ENCODE assay signal across 16 cellular contexts in the genomic region with DNA sequence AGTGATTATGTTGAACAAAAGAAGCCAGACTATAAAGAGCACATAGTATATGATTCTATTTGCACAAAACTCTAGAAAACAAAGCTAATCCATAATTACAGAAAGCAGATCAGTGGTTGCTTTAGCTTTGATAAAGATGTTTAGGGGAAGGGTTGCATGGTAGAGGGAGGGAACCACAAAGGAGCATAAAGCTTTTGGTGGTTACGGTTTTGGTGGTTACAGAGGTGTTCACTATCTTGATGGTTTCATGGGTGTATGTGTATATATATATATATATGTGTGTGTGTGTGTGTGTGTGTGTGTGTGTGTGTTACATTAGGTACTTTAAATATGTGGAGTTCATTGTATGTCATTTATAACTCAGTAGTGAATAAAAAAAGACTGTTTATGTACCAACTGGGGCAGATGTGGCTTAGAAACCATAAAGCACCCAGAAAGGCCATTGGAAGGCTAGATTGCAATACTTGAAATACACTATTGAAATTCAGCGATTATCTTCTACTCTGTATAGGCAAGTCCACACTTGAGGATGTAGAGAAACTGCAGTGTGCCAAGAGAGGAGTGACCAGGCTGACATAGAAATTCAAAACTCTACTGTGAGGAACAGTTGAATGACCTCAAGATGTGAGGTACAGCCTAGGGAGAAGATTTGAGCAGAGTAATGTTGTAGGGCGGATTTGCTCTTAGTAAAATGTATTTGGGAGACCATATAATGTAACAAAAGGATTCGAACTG.
DNase-seq lines count a peak whose midpoint lies in the region; ATAC-seq and TF ChIP-seq lines count a peak whose summit lies in the region.
"Had no signal": no experiment of that assay in that cellular context is flagged by ENCODE, and none has a peak within 500 bp of the region (broad histone marks: within the 10 kb centered on the region; RNA-seq: fewer than 3 reads in every experiment).

No MANE protein-coding gene starts in this region.

- ATAC-seq in natural killer cell (peak in 2 of 3 donors; percentile 36 to 58), HG03432 (IDR thresholded peaks at IDR 0.05; ENCODE audit: unreplicated experiment) (no peak)
- ATAC-seq in natural killer cell treated with Interleukin-12 subunit alpha and Interleukin-12 subunit beta and Interleukin-15 and Interleukin-18, amount 100 ng/mL, for 72 hours, result no peak
- ATAC-seq in effector memory CD8-positive, alpha-beta T cell (replicated peaks), result peak; percentile 78
- ATAC-seq in stimulated activated effector memory CD8-positive, alpha-beta T cell treated with anti-CD3 and anti-CD28 coated beads, Interleukin-12 subunit alpha, Interleukin-12 subunit beta, amount 100 ng/mL, for 72 hours, result no peak
- ATAC-seq: right cardiac atrium had no signal

- peak overlapping the region; percentile 25 to 52 for H3K27ac Mint-ChIP-seq in natural killer cell
- no peak overlapping the region for H3K27ac Mint-ChIP-seq in natural killer cell treated with Interleukin-12 subunit alpha and Interleukin-12 subunit beta and Interleukin-15 and Interleukin-18, amount 100 ng/mL, for 72 hours
- peak overlapping the region; percentile 74 for H3K27ac Mint-ChIP-seq in T-helper 2 cell treated with Interferon-gamma antibody and Interleukin-4, amounts not matched to agents 5 μg/mL and 100 μg/mL, for 36 hours
- H3K27ac Mint-ChIP-seq in effector memory CD8-positive, alpha-beta T cell, result peak overlapping the region; percentile 55 to 73
- peak overlapping the region; percentile 58 for H3K27ac Mint-ChIP-seq in stimulated activated effector memory CD8-positive, alpha-beta T cell treated with anti-CD3 and anti-CD28 coated beads, Interleukin-12 subunit alpha, Interleukin-12 subunit beta, amount 100 ng/mL, for 72 hours
- H3K27ac Mint-ChIP-seq: neural progenitor cell had no signal

- H3K9me3 Mint-ChIP-seq in natural killer cell, result no peaks in the 10 kb centered on the region
- H3K9me3 Mint-ChIP-seq in natural killer cell treated with Interleukin-12 subunit alpha and Interleukin-12 subunit beta and Interleukin-15 and Interleukin-18, amount 100 ng/mL, for 72 hours, result no peaks in the 10 kb centered on the region
- H3K9me3 Mint-ChIP-seq in T-helper 2 cell treated with Interferon-gamma antibody and Interleukin-4, amounts not matched to agents 5 μg/mL and 100 μg/mL, for 36 hours, result no peaks in the 10 kb centered on the region
- H3K9me3 Mint-ChIP-seq in effector memory CD8-positive, alpha-beta T cell, result no peaks in the 10 kb centered on the region
- no peaks in the 10 kb centered on the region for H3K9me3 Mint-ChIP-seq in stimulated activated effector memory CD8-positive, alpha-beta T cell treated with anti-CD3 and anti-CD28 coated beads, Interleukin-12 subunit alpha, Interleukin-12 subunit beta, amount 100 ng/mL, for 72 hours
- H3K9me3 Mint-ChIP-seq: neural progenitor cell had no signal

- intact Hi-C loops in natural killer cell (cut with micrococcal nuclease), result no loop called here

- peaks cover 5% of the 10 kb centered on the region for H3K36me3 Mint-ChIP-seq in natural killer cell
- H3K36me3 Mint-ChIP-seq in natural killer cell treated with Interleukin-12 subunit alpha and Interleukin-12 subunit beta and Interleukin-15 and Interleukin-18, amount 100 ng/mL, for 72 hours, result peaks cover 14% of the 10 kb centered on the region
- H3K36me3 Mint-ChIP-seq in T-helper 2 cell treated with Interferon-gamma antibody and Interleukin-4, amounts not matched to agents 5 μg/mL and 100 μg/mL, for 36 hours (ENCODE audit: low read depth), result peaks cover 66% of the 10 kb centered on the region
- peaks cover 11% of the 10 kb centered on the region for H3K36me3 Mint-ChIP-seq in effector memory CD8-positive, alpha-beta T cell (ENCODE audit: insufficient read depth)
- H3K36me3 Mint-ChIP-seq in stimulated activated effector memory CD8-positive, alpha-beta T cell treated with anti-CD3 and anti-CD28 coated beads, Interleukin-12 subunit alpha, Interleukin-12 subunit beta, amount 100 ng/mL, for 72 hours, result peaks cover 86% of the 10 kb centered on the region

- H3K4me1 Mint-ChIP-seq in natural killer cell, result peaks cover 58 to 62% of the 10 kb centered on the region in 2 donors
- peaks cover 46 to 64% of the 10 kb centered on the region in 2 donors for H3K4me1 Mint-ChIP-seq in natural killer cell treated with Interleukin-12 subunit alpha and Interleukin-12 subunit beta and Interleukin-15 and Interleukin-18, amount 100 ng/mL, for 72 hours (ENCODE audit: low read depth in 2 of 2)
- H3K4me1 Mint-ChIP-seq in T-helper 2 cell treated with Interferon-gamma antibody and Interleukin-4, amounts not matched to agents 5 μg/mL and 100 μg/mL, for 36 hours (ENCODE audit: low read depth), result peaks cover 79% of the 10 kb centered on the region
- peaks cover 36 to 65% of the 10 kb centered on the region in 2 donors for H3K4me1 Mint-ChIP-seq in effector memory CD8-positive, alpha-beta T cell (ENCODE audit: low read depth in 2 of 2)
- peaks cover 66% of the 10 kb centered on the region for H3K4me1 Mint-ChIP-seq in stimulated activated effector memory CD8-positive, alpha-beta T cell treated with anti-CD3 and anti-CD28 coated beads, Interleukin-12 subunit alpha, Interleukin-12 subunit beta, amount 100 ng/mL, for 72 hours
- H3K4me1 Mint-ChIP-seq: neural progenitor cell had no signal

- no peaks in the 10 kb centered on the region for H3K27me3 Mint-ChIP-seq in natural killer cell (ENCODE audit: low read depth in 2 of 2)
- H3K27me3 Mint-ChIP-seq in natural killer cell treated with Interleukin-12 subunit alpha and Interleukin-12 subunit beta and Interleukin-15 and Interleukin-18, amount 100 ng/mL, for 72 hours, result no peaks in the 10 kb centered on the region
- H3K27me3 Mint-ChIP-seq in T-helper 2 cell treated with Interferon-gamma antibody and Interleukin-4, amounts not matched to agents 5 μg/mL and 100 μg/mL, for 36 hours (ENCODE audit: low read depth), result no peaks in the 10 kb centered on the region
- no peaks in the 10 kb centered on the region for H3K27me3 Mint-ChIP-seq in effector memory CD8-positive, alpha-beta T cell

- no peak for TF ChIP-seq CTCF in natural killer cell (IDR thresholded peaks at IDR 0.05)

- H3K4me3 Mint-ChIP-seq in natural killer cell, result peak overlapping the region; percentile 10
- no peak overlapping the region for H3K4me3 Mint-ChIP-seq in natural killer cell treated with Interleukin-12 subunit alpha and Interleukin-12 subunit beta and Interleukin-15 and Interleukin-18, amount 100 ng/mL, for 72 hours
- peak overlapping the region; percentile 51 for H3K4me3 Mint-ChIP-seq in T-helper 2 cell treated with Interferon-gamma antibody and Interleukin-4, amounts not matched to agents 5 μg/mL and 100 μg/mL, for 36 hours
- peak overlapping the region in 1 of 2 donors; percentile 5 for H3K4me3 Mint-ChIP-seq in effector memory CD8-positive, alpha-beta T cell
- H3K4me3 Mint-ChIP-seq in stimulated activated effector memory CD8-positive, alpha-beta T cell treated with anti-CD3 and anti-CD28 coated beads, Interleukin-12 subunit alpha, Interleukin-12 subunit beta, amount 100 ng/mL, for 72 hours, result no peak overlapping the region
- H3K4me3 Mint-ChIP-seq: neural progenitor cell had no signal

- DNase-seq in natural killer cell, result no peak
- DNase-seq in natural killer cell treated with Interleukin-12 subunit alpha and Interleukin-12 subunit beta and Interleukin-15 and Interleukin-18, amount 100 ng/mL, for 72 hours (ENCODE audit: low spot score), result no peak
- no peak for DNase-seq in T-helper 2 cell treated with Interferon-gamma antibody and Interleukin-4, amounts not matched to agents 5 μg/mL and 100 μg/mL, for 36 hours (ENCODE audit: low spot score)
- no peak for DNase-seq in effector memory CD8-positive, alpha-beta T cell
- no peak for DNase-seq in stimulated activated effector memory CD8-positive, alpha-beta T cell treated with anti-CD3 and anti-CD28 coated beads, Interleukin-12 subunit alpha, Interleukin-12 subunit beta, amount 100 ng/mL, for 72 hours (ENCODE audit: low spot score in 2 of 2)
- no peak for DNase-seq in cerebellum (ENCODE audit: low spot score)
- no peak for DNase-seq in dedifferentiated amniotic fluid mesenchymal stem cell (ENCODE audit: extremely low spot score)
- DNase-seq: HCEC 1CT; NCI-H1694; NCI-H226; right cardiac atrium; SHP77 treated with DMSO at 0.1 percent for 48 hours; stimulated activated CD4-positive, alpha-beta T cell treated with anti-CD3 and anti-CD28 coated beads, Interleukin-2, amount 100 ng/mL, for 24 hours; T-helper 9 cell had no signal

Comparison
In these comparisons a context has a peak if more than half of its experiments do, and no peak if none do; other contexts are left out.
1. ATAC-seq: peak in natural killer cell (2 of 3) and effector memory CD8-positive, alpha-beta T cell (single experiment); none in natural killer cell treated with Interleukin-12 subunit alpha and Interleukin-12 subunit beta and Interleukin-15 and Interleukin-18, amount 100 ng/mL, for 72 hours (0 of 2), stimulated activated effector memory CD8-positive, alpha-beta T cell treated with anti-CD3 and anti-CD28 coated beads, Interleukin-12 subunit alpha, Interleukin-12 subunit beta, amount 100 ng/mL, for 72 hours (single experiment) and HG03432 (single experiment).
2. H3K27ac Mint-ChIP-seq: peak in natural killer cell (2 of 2), T-helper 2 cell treated with Interferon-gamma antibody and Interleukin-4, amounts not matched to agents 5 μg/mL and 100 μg/mL, for 36 hours (single experiment), effector memory CD8-positive, alpha-beta T cell (2 of 2) and stimulated activated effector memory CD8-positive, alpha-beta T cell treated with anti-CD3 and anti-CD28 coated beads, Interleukin-12 subunit alpha, Interleukin-12 subunit beta, amount 100 ng/mL, for 72 hours (single experiment); none in natural killer cell treated with Interleukin-12 subunit alpha and Interleukin-12 subunit beta and Interleukin-15 and Interleukin-18, amount 100 ng/mL, for 72 hours (0 of 2).
3. H3K4me3 Mint-ChIP-seq: peak in natural killer cell (single experiment) and T-helper 2 cell treated with Interferon-gamma antibody and Interleukin-4, amounts not matched to agents 5 μg/mL and 100 μg/mL, for 36 hours (single experiment); none in natural killer cell treated with Interleukin-12 subunit alpha and Interleukin-12 subunit beta and Interleukin-15 and Interleukin-18, amount 100 ng/mL, for 72 hours (single experiment) and stimulated activated effector memory CD8-positive, alpha-beta T cell treated with anti-CD3 and anti-CD28 coated beads, Interleukin-12 subunit alpha, Interleukin-12 subunit beta, amount 100 ng/mL, for 72 hours (single experiment).